23 cellular contexts compared by ENCODE assay signal in the genomic region with DNA sequence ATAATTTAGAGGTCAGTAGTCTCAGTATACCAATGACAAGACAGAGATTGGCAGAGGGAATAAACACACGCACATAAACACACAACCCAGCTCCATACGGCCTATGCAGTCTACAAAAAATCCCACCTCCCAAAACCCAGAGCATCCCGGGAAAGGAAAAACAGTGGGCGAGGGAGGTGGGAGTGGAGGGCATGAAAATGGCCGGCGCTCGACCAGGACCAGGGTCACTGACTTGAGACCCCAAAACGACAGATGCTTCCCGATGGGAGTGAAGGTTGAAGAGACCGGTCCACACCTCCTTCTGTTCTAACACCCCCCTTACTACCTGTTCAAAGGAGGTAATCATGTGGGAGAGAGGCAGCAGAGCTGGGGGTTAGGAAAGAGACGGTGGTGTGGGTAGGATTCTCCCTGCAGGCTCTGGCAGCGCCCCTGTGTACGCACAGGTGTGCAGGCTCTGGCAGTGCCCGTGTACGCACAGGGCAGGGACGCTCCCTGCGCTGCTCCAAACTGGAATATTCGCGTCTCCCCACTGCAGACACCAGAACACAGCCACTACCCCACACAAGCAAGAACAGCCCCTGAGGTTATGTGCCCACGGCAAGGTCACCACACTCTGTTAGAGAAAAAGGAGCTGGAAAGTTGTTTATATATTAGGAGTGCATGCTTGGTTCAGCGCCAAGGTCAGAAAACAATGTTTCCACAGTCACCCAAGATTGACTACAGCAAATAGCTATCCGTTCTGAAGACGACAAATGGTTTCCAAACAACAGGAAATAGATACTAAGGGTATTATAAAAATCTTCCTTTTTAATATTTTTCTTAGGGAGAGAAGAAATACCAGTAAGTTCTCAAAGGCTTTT.
"Had no signal": no experiment of that assay in that cellular context is flagged by ENCODE, and none has a peak within 500 bp of the region (broad histone marks: within the 10 kb centered on the region; RNA-seq: fewer than 3 reads in every experiment).

No MANE protein-coding gene starts in this region.

- H3K27ac ChIP-seq: body of pancreas, right atrium auricular region, skin epidermis had no signal

- H3K27me3 ChIP-seq: body of pancreas, right atrium auricular region had no signal

- ATAC-seq: activated CD8-positive, alpha-beta memory T cell treated with anti-CD3 and anti-CD28 coated beads, Interleukin-2, amount 10 ng/mL, durations not matched to agents 7 days and 5 days; body of pancreas; esophagus mucosa had no signal

- H3K4me1 ChIP-seq: right atrium auricular region had no signal

- DNase-seq: activated CD4-positive, alpha-beta memory T cell treated with anti-CD3 and anti-CD28 coated beads, Interleukin-2, amount 10 ng/mL, durations not matched to agents 7 days and 5 days; activated CD4-positive, alpha-beta T cell treated with anti-CD3 and anti-CD28 coated beads for 48 hours; activated CD4-positive, CD25-positive, alpha-beta regulatory T cell; activated CD8-positive, alpha-beta memory T cell treated with anti-CD3 and anti-CD28 coated beads, Interleukin-2, amount 10 ng/mL, durations not matched to agents 7 days and 5 days; activated naive CD4-positive, alpha-beta T cell treated with Interleukin-2 at 50 U/mL for 16 hours; activated naive CD8-positive, alpha-beta T cell treated with anti-CD3 and anti-CD28 coated beads, Interleukin-2, amount 10 ng/mL, durations not matched to agents 7 days and 5 days; activated T-cell treated with anti-CD3 and anti-CD28 coated beads, Interleukin-2, amount 50 U/mL, for 1 hour; body of pancreas; central memory CD4-positive, alpha-beta T cell; cortex of kidney; effector CD4-positive, alpha-beta T cell; immature natural killer cell; midbrain; nucleus accumbens; stimulated activated CD4-positive, alpha-beta T cell treated with anti-CD3 and anti-CD28 coated beads, Interleukin-15, amount 100 ng/mL, for 24 hours; stimulated activated CD4-positive, alpha-beta T cell treated with anti-CD3 and anti-CD28 coated beads, Interleukin-2, amount 100 ng/mL, for 48 hours; T-helper 1 cell; T-helper 9 cell; trophoblast cell had no signal

- H3K36me3 ChIP-seq: right atrium auricular region had no signal

- H3K9me3 ChIP-seq: body of pancreas, right atrium auricular region had no signal

- H3K4me3 ChIP-seq: body of pancreas, lung, right atrium auricular region, skin epidermis had no signal
